In genomic region chr6:169751242-169752073, GRCh38 we compare ENCODE assay signal across 8 cellular contexts. TPM values are rescaled to one million over a fixed set of nuclear protein-coding genes. Genes with fewer than 3 reads are reported as not detected.
DNase-seq lines count a peak whose midpoint lies in the region; ATAC-seq and TF ChIP-seq lines count a peak whose summit lies in the region.

TSS of gene DYNLT2 (minus strand) at chr6:169751572. CDS start at chr6:169751458, 114 bp downstream.
TSS of gene ERMARD (plus strand) at chr6:169751622. CDS start at chr6:169751658, 36 bp downstream.

- H3K9me3 ChIP-seq in ascending aorta: no peaks in the 10 kb centered on the region
- no peaks in the 10 kb centered on the region for H3K9me3 ChIP-seq in aorta (ENCODE audit: control insufficient read depth, low read length)

- WGBS in aorta, 2 donors: 0% methylated on average over 87 to 90 of the region's 90 CpGs

- no peaks in the 10 kb centered on the region for H3K36me3 ChIP-seq in ascending aorta
- H3K36me3 ChIP-seq in rectal smooth muscle tissue (ENCODE audit: control insufficient read depth, insufficient read depth, low read length): no peaks in the 10 kb centered on the region
- H3K36me3 ChIP-seq in aorta (ENCODE audit: control insufficient read depth in 1 of 2, insufficient read depth in 2 of 2, low read length in 1 of 2): no peaks in the 10 kb centered on the region

- H3K4me3 ChIP-seq in ascending aorta (peak within 1 kb of the TSS; percentile 91), rectal smooth muscle tissue (ENCODE audit: low read length) (peak within 1 kb of the TSS; percentile 81), aorta (ENCODE audit: low read length in 2 of 2) (peak within 1 kb of the TSS; percentile 46 to 94)

- H3K4me1 ChIP-seq in ascending aorta (peaks cover 2 to 13% of the 10 kb centered on the region in 2 donors), rectal smooth muscle tissue (ENCODE audit: control insufficient read depth, insufficient read depth, low read length) (peaks cover 15% of the 10 kb centered on the region), aorta (ENCODE audit: control insufficient read depth in 1 of 2, insufficient read depth in 2 of 2, low read length in 2 of 2) (peaks cover 1 to 6% of the 10 kb centered on the region in 2 donors)

- H3K27ac ChIP-seq in ascending aorta: peak within 1 kb of the TSS; percentile 97 to 98
- peak within 1 kb of the TSS; percentile 89 for H3K27ac ChIP-seq in rectal smooth muscle tissue (ENCODE audit: low read depth, low read length)
- H3K27ac ChIP-seq in aorta (ENCODE audit: low read depth in 1 of 2, low read length in 2 of 2): peak within 1 kb of the TSS; percentile 78 to 94

- H3K27me3 ChIP-seq in ascending aorta (no peaks in the 10 kb centered on the region), rectal smooth muscle tissue (ENCODE audit: control insufficient read depth, insufficient read depth, low read length) (no peaks in the 10 kb centered on the region), aorta (ENCODE audit: control insufficient read depth in 1 of 2, insufficient read depth in 2 of 2, low read length in 1 of 2) (no peaks in the 10 kb centered on the region)

- peak; percentile 93 for TF ChIP-seq POLR2A in GM18505 (IDR thresholded peaks at IDR 0.05; ENCODE audit: borderline replicate concordance, extremely low read depth, insufficient read depth, insufficient read length)

- peak; percentile 3 to 27 (median 3) for TF ChIP-seq CTCF in ascending aorta (IDR thresholded peaks at IDR 0.05)

- intact Hi-C loops in ascending aorta (cut with DNase I): loop anchor here (1.0 kb wide), 3 partner anchors 27 to 803 kb away; partner anchors contain the start of genes C6orf120, PHF10, TBP and WDR27
- intact Hi-C loops in aorta (cut with DNase I): loop anchor here (1.0 to 10.0 kb wide), 4 partner anchors 47 to 803 kb away; partner anchors contain the start of genes C6orf120 (in 2 of the 2), TBP (in 2 of the 2), WDR27 (in 2 of the 2) and PSMB1 (in 1 of the 2)

- H3K9ac ChIP-seq in rectal smooth muscle tissue (ENCODE audit: low read length): peak within 1 kb of the TSS; percentile 98

- peak; percentile 95 for ATAC-seq in GM18505 (IDR thresholded peaks at IDR 0.05; ENCODE audit: unreplicated experiment)
- ATAC-seq in HG02970 (IDR thresholded peaks at IDR 0.05; ENCODE audit: low FRiP score, unreplicated experiment): peak; percentile 94
- peak; percentile 100 for ATAC-seq in aorta (ENCODE audit: low FRiP score)

- peak; percentile 80 to 83 for DNase-seq in NCI-H187 (lab: John Stamatoyannopoulos, UW)
- DNase-seq in T-helper 2 cell: peak; percentile 85 to 95 (median 90)
- peak; percentile 78 to 96 for DNase-seq in ascending aorta (ENCODE audit: low spot score in 2 of 2)
- peak; percentile 90 for DNase-seq in hepatic stellate cell (ENCODE audit: low spot score)
- peak; percentile 95 to 98 for DNase-seq in aorta

RNA-seq across cellular contexts. Expression of gene DYNLT2, which starts in this region (rescaled TPM):
- total RNA-seq in ascending aorta: 0.21 TPM
- 1 to 10 TPM; 1.2 to 2.8 TPM for total RNA-seq in aorta
- 1 to 10 TPM; 1.6 to 1.9 TPM for polyA plus RNA-seq in aorta

RNA-seq across cellular contexts. Expression of gene ERMARD, which starts in this region (rescaled TPM):
- total RNA-seq in ascending aorta (4.0 TPM), aorta (10 to 100 TPM; 15.0 to 29.3 TPM)
- polyA plus RNA-seq in aorta: 10 to 100 TPM; 10.3 to 72.8 TPM

Comparison
In these comparisons a context has a peak if more than half of its experiments do, and no peak if none do; other contexts are left out.
1. Peak in every context shown above with its lines: DNase-seq, ATAC-seq, H3K4me3 ChIP-seq and H3K27ac ChIP-seq.